In the genomic region with DNA sequence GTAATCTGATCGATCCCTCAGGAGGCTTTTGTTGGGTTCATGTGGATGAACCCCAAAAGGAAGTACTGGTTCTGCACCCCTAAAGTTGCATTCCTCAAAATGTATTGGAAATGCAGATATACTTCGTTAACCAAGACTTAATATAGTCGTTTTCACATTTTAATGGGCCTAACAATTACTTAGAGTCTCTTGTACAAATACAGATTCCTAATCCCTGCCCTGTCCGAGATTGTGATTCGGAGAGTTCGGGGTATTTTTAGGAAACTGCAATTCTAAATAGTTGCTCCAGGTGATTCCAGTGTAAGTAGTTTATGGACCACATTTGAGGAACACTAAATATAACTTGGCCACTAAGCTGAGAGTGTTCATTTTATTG, we compare ENCODE assay signal across 8 cellular contexts. TPM values are rescaled to one million over a fixed set of nuclear protein-coding genes. Genes with fewer than 3 reads are reported as not detected.
DNase-seq lines count a peak whose midpoint lies in the region; ATAC-seq and TF ChIP-seq lines count a peak whose summit lies in the region.

No MANE protein-coding gene starts in this region.

- TF ChIP-seq CTCF in AG09309 (IDR thresholded peaks at IDR 0.05; ENCODE audit: control insufficient read depth, insufficient read depth, low read depth, low read length, missing control alignments) (no peak), choroid plexus epithelial cell (conservative IDR thresholded peaks at IDR 0.05; ENCODE audit: low read depth, low read length) (no peak)

- peaks cover 10 to 43% (median 32%) of the 10 kb centered on the region in 4 donors for H3K4me1 Mint-ChIP-seq in naive thymus-derived CD8-positive, alpha-beta T cell

- H3K27me3 Mint-ChIP-seq in naive thymus-derived CD8-positive, alpha-beta T cell, result no peaks in the 10 kb centered on the region

- peaks cover 0 to 32% (median 15%) of the 10 kb centered on the region in 3 donors for H3K36me3 Mint-ChIP-seq in naive thymus-derived CD8-positive, alpha-beta T cell

- H3K27ac Mint-ChIP-seq in naive thymus-derived CD8-positive, alpha-beta T cell, result peak overlapping the region; percentile 94 to 99 (median 98)

- ATAC-seq in naive thymus-derived CD8-positive, alpha-beta T cell, result no peak
- ATAC-seq in GM21576 (IDR thresholded peaks at IDR 0.05; ENCODE audit: unreplicated experiment) (no peak), GM19463 (IDR thresholded peaks at IDR 0.05; ENCODE audit: unreplicated experiment) (no peak), GM18519 (IDR thresholded peaks at IDR 0.05; ENCODE audit: low FRiP score, unreplicated experiment) (no peak)

- H3K4me3 ChIP-seq in AG09309 (ENCODE audit: control insufficient read depth, low read depth, low read length), result peak overlapping the region; percentile 81
- peak overlapping the region; percentile 69 for H3K4me3 ChIP-seq in choroid plexus epithelial cell (ENCODE audit: low read depth, low read length)

- DNase-seq in AG09309 (ENCODE audit: low read depth) (no peak), KG1 (lab: John Stamatoyannopoulos, UW) (peak; percentile 25), choroid plexus epithelial cell (ENCODE audit: low read depth) (no peak), hepatic stellate cell (ENCODE audit: low spot score) (no peak)
- DNase-seq in naive thymus-derived CD8-positive, alpha-beta T cell, result no peak

- peak overlapping the region; percentile 90 to 97 (median 95) for H3K4me3 Mint-ChIP-seq in naive thymus-derived CD8-positive, alpha-beta T cell

- H3K9me3 Mint-ChIP-seq in naive thymus-derived CD8-positive, alpha-beta T cell, result no peaks in the 10 kb centered on the region

- POLR2A ChIA-PET in naive thymus-derived CD8-positive, alpha-beta T cell (lab: Charles Lee), result interaction anchor here (1.9 kb wide), 1 partner anchor 117 kb away, joined by 10 read pairs; a partner anchor contains a TSS

RNA-seq across cellular contexts. Expression of a gene that starts 0.8 kb away (rescaled TPM):
- total RNA-seq in naive thymus-derived CD8-positive, alpha-beta T cell, result 10 to 100 TPM; 12.3 to 12.9 TPM
- polyA plus RNA-seq in naive thymus-derived CD8-positive, alpha-beta T cell, result 10 to 100 TPM in 1 of 3 donors, 1 to 10 TPM in 2; 9.2 to 11.5 (median 9.7) TPM
